16 cellular contexts compared by ENCODE assay signal in genomic region chr17:27579304-27579703, GRCh38. TPM values are rescaled to one million over a fixed set of nuclear protein-coding genes. Genes with fewer than 3 reads are reported as not detected.
DNase-seq lines count a peak whose midpoint lies in the region; ATAC-seq and TF ChIP-seq lines count a peak whose summit lies in the region.
"Had no signal": no experiment of that assay in that cellular context is flagged by ENCODE, and none has a peak within 500 bp of the region (broad histone marks: within the 10 kb centered on the region; RNA-seq: fewer than 3 reads in every experiment).

No MANE protein-coding gene starts in this region.

- RAD21 ChIA-PET in HCT116 (lab: Charles Lee; ENCODE audit: low non-redundant PET in 1 of 2, low total read pairs in 2 of 2, uncharacterized antibody in 2 of 2, unreplicated experiment in 2 of 2): interaction anchor here in 1 of 2 experiments (1.1 kb wide), 1 partner anchor 123 kb away, joined by 3 read pairs; the partner anchor contains the start of gene KSR1

- H3K4me1 Mint-ChIP-seq in activated CD8-positive, alpha-beta memory T cell treated with anti-CD3 and anti-CD28 coated beads, Interleukin-2, amount 10 ng/mL, durations not matched to agents 7 days and 5 days: peaks cover 75% of the 10 kb centered on the region
- H3K4me1 Mint-ChIP-seq in activated T-helper 2 cell treated with anti-CD3 and anti-CD28 coated beads, Interferon-gamma antibody, Interleukin-2, Interleukin-4, amounts not matched to agents 10 μg/mL and 5 μg/mL and 100 μg/mL, durations not matched to agents 14 hours and 24 hours and 36 hours (ENCODE audit: low read depth): peaks cover 62% of the 10 kb centered on the region
- peaks cover 36% of the 10 kb centered on the region for H3K4me1 Mint-ChIP-seq in MCF 10A (ENCODE audit: insufficient read depth, unreplicated experiment)

- H3K4me2 ChIP-seq in HCT116 (ENCODE audit: low read length): peak overlapping the region; percentile 63
- H3K4me2 ChIP-seq: A549 had no signal

- no peak for TF ChIP-seq POLR2A in HCT116 (IDR thresholded peaks at IDR 0.05; ENCODE audit: borderline replicate concordance, extremely low read depth, insufficient read depth, insufficient read length)

- 0 out of 2 replicates have a peak overlapping the region, but pooled peaks have one; percentile 40 for H3K9ac ChIP-seq in HCT116 (ENCODE audit: low read length)
- H3K9ac ChIP-seq in skeletal muscle tissue (ENCODE audit: low read depth in 1 of 3, low read length in 3 of 3): peak overlapping the region; percentile 44 to 97 (median 94)

- no peaks in the 10 kb centered on the region for H3K36me3 ChIP-seq in HCT116 (ENCODE audit: control insufficient read depth in 1 of 2, insufficient read depth in 2 of 2, low read length in 2 of 2)
- H3K36me3 ChIP-seq in skeletal muscle tissue (ENCODE audit: control insufficient read depth in 3 of 3, insufficient read depth in 3 of 3, low read length in 3 of 3): peaks cover 11 to 16% (median 15%) of the 10 kb centered on the region in 3 donors

- no peak for TF ChIP-seq CTCF in HCT116 (IDR thresholded peaks at IDR 0.05 in 2 of 3, conservative IDR thresholded peaks at IDR 0.05 in 1 of 3; ENCODE audit: borderline replicate concordance in 1 of 3, insufficient read depth in 1 of 3, low read depth in 2 of 3, low read length in 2 of 3)
- TF ChIP-seq CTCF in MCF 10A (IDR thresholded peaks at IDR 0.05; ENCODE audit: unreplicated experiment): no peak

- H3K9me3 Mint-ChIP-seq in activated CD8-positive, alpha-beta memory T cell treated with anti-CD3 and anti-CD28 coated beads, Interleukin-2, amount 10 ng/mL, durations not matched to agents 7 days and 5 days (ENCODE audit: low read depth): no peaks in the 10 kb centered on the region
- H3K9me3 Mint-ChIP-seq in activated T-helper 2 cell treated with anti-CD3 and anti-CD28 coated beads, Interferon-gamma antibody, Interleukin-2, Interleukin-4, amounts not matched to agents 10 μg/mL and 5 μg/mL and 100 μg/mL, durations not matched to agents 14 hours and 24 hours and 36 hours: no peaks in the 10 kb centered on the region
- no peaks in the 10 kb centered on the region for H3K9me3 Mint-ChIP-seq in MCF 10A (ENCODE audit: unreplicated experiment)
- H3K9me3 Mint-ChIP-seq: type B pancreatic cell had no signal

- H3K27me3 Mint-ChIP-seq in activated CD8-positive, alpha-beta memory T cell treated with anti-CD3 and anti-CD28 coated beads, Interleukin-2, amount 10 ng/mL, durations not matched to agents 7 days and 5 days: no peaks in the 10 kb centered on the region
- H3K27me3 Mint-ChIP-seq in activated T-helper 2 cell treated with anti-CD3 and anti-CD28 coated beads, Interferon-gamma antibody, Interleukin-2, Interleukin-4, amounts not matched to agents 10 μg/mL and 5 μg/mL and 100 μg/mL, durations not matched to agents 14 hours and 24 hours and 36 hours (ENCODE audit: low read depth): no peaks in the 10 kb centered on the region
- no peaks in the 10 kb centered on the region for H3K27me3 Mint-ChIP-seq in MCF 10A (ENCODE audit: insufficient read depth, unreplicated experiment)
- H3K27me3 Mint-ChIP-seq: type B pancreatic cell had no signal

- intact Hi-C loops in HCT116 (cut with micrococcal nuclease) (no loop called here), MCF 10A (cut with micrococcal nuclease) (no loop called here)
- intact Hi-C loops in activated T-helper 2 cell treated with anti-CD3 and anti-CD28 coated beads, Interferon-gamma antibody, Interleukin-2, Interleukin-4, amounts not matched to agents 10 μg/mL and 5 μg/mL and 100 μg/mL, durations not matched to agents 14 hours and 24 hours and 36 hours (cut with micrococcal nuclease): loop anchor here (2.0 to 5.0 kb wide), 3 partner anchors 21 to 113 kb away; no protein-coding TSS in a partner anchor

- TF ChIP-seq RAD21 in HCT116 (IDR thresholded peaks at IDR 0.05; ENCODE audit: low read depth): no peak

- POLR2A ChIA-PET in HCT116 (lab: Charles Lee): interaction anchor here (1.1 kb wide), 1 partner anchor 16 kb away, joined by 5 read pairs; no protein-coding TSS in a partner anchor
- POLR2A ChIA-PET in MCF 10A (lab: Yijun Ruan, JAX): no interaction called here

- peak overlapping the region; percentile 88 for H3K27ac Mint-ChIP-seq in activated CD8-positive, alpha-beta memory T cell treated with anti-CD3 and anti-CD28 coated beads, Interleukin-2, amount 10 ng/mL, durations not matched to agents 7 days and 5 days
- H3K27ac Mint-ChIP-seq in activated T-helper 2 cell treated with anti-CD3 and anti-CD28 coated beads, Interferon-gamma antibody, Interleukin-2, Interleukin-4, amounts not matched to agents 10 μg/mL and 5 μg/mL and 100 μg/mL, durations not matched to agents 14 hours and 24 hours and 36 hours: peak overlapping the region; percentile 90
- H3K27ac Mint-ChIP-seq in MCF 10A (ENCODE audit: low read depth, unreplicated experiment): no peak overlapping the region

- no peaks in the 10 kb centered on the region for H3K27me3 ChIP-seq in HCT116 (ENCODE audit: insufficient read depth, low read length)
- no peaks in the 10 kb centered on the region for H3K27me3 ChIP-seq in skeletal muscle tissue (ENCODE audit: control insufficient read depth in 3 of 3, insufficient read depth in 3 of 3, low read length in 3 of 3)

- DNase-seq in activated CD8-positive, alpha-beta memory T cell treated with anti-CD3 and anti-CD28 coated beads, Interleukin-2, amount 10 ng/mL, durations not matched to agents 7 days and 5 days: no peak
- no peak for DNase-seq in activated CD8-positive, alpha-beta memory T cell treated with anti-CD3 and anti-CD28 coated beads, Interleukin-2, amount 50 U/mL, for 48 hours
- no peak for DNase-seq in HCT116 (ENCODE audit: low read depth, low spot score)
- DNase-seq in activated T-helper 2 cell treated with anti-CD3 and anti-CD28 coated beads, Interferon-gamma antibody, Interleukin-2, Interleukin-4, amounts not matched to agents 10 μg/mL and 5 μg/mL and 100 μg/mL, durations not matched to agents 14 hours and 24 hours and 36 hours (ENCODE audit: low spot score): no peak
- DNase-seq in epidermal melanocyte (ENCODE audit: insufficient read length, low spot score): no peak
- no peak for DNase-seq in MCF 10A (ENCODE audit: unreplicated experiment)
- DNase-seq: central memory CD4-positive, alpha-beta T cell; hypothalamus; NCI-H2081 treated with DMSO at 0.1 percent for 48 hours; small intestine; WERI-Rb-1 had no signal

- H3K9me2 ChIP-seq in HCT116 (ENCODE audit: insufficient read depth): no peaks in the 10 kb centered on the region

- H3K4me1 ChIP-seq in HCT116 (ENCODE audit: control insufficient read depth in 1 of 2, insufficient read depth in 2 of 2, low read length in 2 of 2) (peaks cover 51 to 61% of the 10 kb centered on the region in 2 experiments), skeletal muscle tissue (ENCODE audit: control insufficient read depth in 3 of 3, insufficient read depth in 3 of 3, low read length in 3 of 3) (peaks cover 56 to 75% (median 65%) of the 10 kb centered on the region in 3 donors)

- H3K79me2 ChIP-seq in HCT116 (ENCODE audit: insufficient read depth, low read length): no peaks in the 10 kb centered on the region

- H3K27ac ChIP-seq in HCT116 (ENCODE audit: low read depth, low read length) (peak overlapping the region; percentile 53), skeletal muscle tissue (ENCODE audit: low read depth, low read length) (peak overlapping the region; percentile 99)

- CTCF ChIA-PET in activated CD8-positive, alpha-beta memory T cell treated with anti-CD3 and anti-CD28 coated beads, Interleukin-2, amount 10 ng/mL, durations not matched to agents 7 days and 5 days (lab: Charles Lee): interaction anchor here (0.9 to 4.9 kb wide), 13 partner anchors 10 to 285 kb away, joined by 3 to 48 read pairs (median 7); partner anchors contain the start of genes KSR1 and WSB1
- CTCF ChIA-PET in HCT116 (lab: Charles Lee): interaction anchor here (0.6 to 1.7 kb wide), 6 partner anchors 21 to 343 kb away, joined by 3 to 9 read pairs (median 3); no protein-coding TSS in a partner anchor
- CTCF ChIA-PET in MCF 10A (lab: Yijun Ruan, JAX): interaction anchor here (0.6 to 2.2 kb wide), 6 partner anchors 16 to 298 kb away, joined by 3 to 10 read pairs (median 4); no protein-coding TSS in a partner anchor

- H3K4me3 ChIP-seq in HCT116 (replicated peaks in 1 of 2; ENCODE audit: low read depth in 1 of 2, low read length in 2 of 2) (peak overlapping the region in 1 of 2 experiments; percentile 9; a peak in 1 of 4 replicates), skeletal muscle tissue (ENCODE audit: low read length in 3 of 3) (peak overlapping the region; percentile 50 to 83 (median 81))
- H3K4me3 ChIP-seq: A549, lung had no signal

- H3K4me3 Mint-ChIP-seq in activated CD8-positive, alpha-beta memory T cell treated with anti-CD3 and anti-CD28 coated beads, Interleukin-2, amount 10 ng/mL, durations not matched to agents 7 days and 5 days: peak overlapping the region; percentile 29
- no peak overlapping the region for H3K4me3 Mint-ChIP-seq in activated T-helper 2 cell treated with anti-CD3 and anti-CD28 coated beads, Interferon-gamma antibody, Interleukin-2, Interleukin-4, amounts not matched to agents 10 μg/mL and 5 μg/mL and 100 μg/mL, durations not matched to agents 14 hours and 24 hours and 36 hours (ENCODE audit: low read depth)
- no peak overlapping the region for H3K4me3 Mint-ChIP-seq in MCF 10A (ENCODE audit: unreplicated experiment)
- H3K4me3 Mint-ChIP-seq: type B pancreatic cell had no signal

- no peaks in the 10 kb centered on the region for H4K20me1 ChIP-seq in HCT116 (ENCODE audit: insufficient read depth)

- ATAC-seq in activated CD8-positive, alpha-beta memory T cell treated with anti-CD3 and anti-CD28 coated beads, Interleukin-2, amount 10 ng/mL, durations not matched to agents 7 days and 5 days: peak; percentile 38
- ATAC-seq in HCT116: no peak
- no peak for ATAC-seq in HG03378 (IDR thresholded peaks at IDR 0.05; ENCODE audit: unreplicated experiment)

- H3K36me3 Mint-ChIP-seq in activated CD8-positive, alpha-beta memory T cell treated with anti-CD3 and anti-CD28 coated beads, Interleukin-2, amount 10 ng/mL, durations not matched to agents 7 days and 5 days: peaks cover 17% of the 10 kb centered on the region
- H3K36me3 Mint-ChIP-seq in activated T-helper 2 cell treated with anti-CD3 and anti-CD28 coated beads, Interferon-gamma antibody, Interleukin-2, Interleukin-4, amounts not matched to agents 10 μg/mL and 5 μg/mL and 100 μg/mL, durations not matched to agents 14 hours and 24 hours and 36 hours (ENCODE audit: low read depth): peaks cover 49% of the 10 kb centered on the region
- H3K36me3 Mint-ChIP-seq in MCF 10A (ENCODE audit: insufficient read depth, unreplicated experiment): peaks cover 7% of the 10 kb centered on the region

- no peak overlapping the region for H2AFZ ChIP-seq in HCT116 (ENCODE audit: low read depth, low read length, poor library complexity, severe bottlenecking)

- H3K9me3 ChIP-seq in HCT116 (ENCODE audit: control insufficient read depth in 1 of 2, insufficient read depth in 1 of 2, low read depth in 1 of 2, low read length in 2 of 2) (no peaks in the 10 kb centered on the region), skeletal muscle tissue (ENCODE audit: control insufficient read depth in 3 of 3, low read length in 3 of 3) (no peaks in the 10 kb centered on the region)
- H3K9me3 ChIP-seq: A549 had no signal

- no TSS peak for BruUV-seq in HCT116 (replicated peaks; lab: Mats Ljungman, UMichigan)
- no TSS peak for BruUV-seq in MCF 10A (replicated peaks; lab: Mats Ljungman, UMichigan)

RNA-seq across cellular contexts. Expression of gene LGALS9, which starts 51.7 kb away (rescaled TPM):
- total RNA-seq in activated CD8-positive, alpha-beta memory T cell treated with anti-CD3 and anti-CD28 coated beads, Interleukin-2, amount 10 ng/mL, durations not matched to agents 7 days and 5 days: 100 to 1,000 TPM; 150 to 305 TPM
- 1.9 TPM for total RNA-seq in HCT116 (2021; ENCODE audit: unreplicated experiment)
- polyA plus RNA-seq in HCT116 (2012): 2.9 and 4.3 TPM in 2 replicates
- 35.1 and 35.8 TPM in 2 replicates for total RNA-seq in activated T-helper 2 cell treated with anti-CD3 and anti-CD28 coated beads, Interferon-gamma antibody, Interleukin-2, Interleukin-4, amounts not matched to agents 10 μg/mL and 5 μg/mL and 100 μg/mL, durations not matched to agents 14 hours and 24 hours and 36 hours
- total RNA-seq in skeletal muscle tissue: 3.1 TPM
- total RNA-seq in MCF 10A (2022): 0.44 and 0.54 TPM in 2 replicates
